15 cellular contexts compared by ENCODE assay signal in the genomic region with DNA sequence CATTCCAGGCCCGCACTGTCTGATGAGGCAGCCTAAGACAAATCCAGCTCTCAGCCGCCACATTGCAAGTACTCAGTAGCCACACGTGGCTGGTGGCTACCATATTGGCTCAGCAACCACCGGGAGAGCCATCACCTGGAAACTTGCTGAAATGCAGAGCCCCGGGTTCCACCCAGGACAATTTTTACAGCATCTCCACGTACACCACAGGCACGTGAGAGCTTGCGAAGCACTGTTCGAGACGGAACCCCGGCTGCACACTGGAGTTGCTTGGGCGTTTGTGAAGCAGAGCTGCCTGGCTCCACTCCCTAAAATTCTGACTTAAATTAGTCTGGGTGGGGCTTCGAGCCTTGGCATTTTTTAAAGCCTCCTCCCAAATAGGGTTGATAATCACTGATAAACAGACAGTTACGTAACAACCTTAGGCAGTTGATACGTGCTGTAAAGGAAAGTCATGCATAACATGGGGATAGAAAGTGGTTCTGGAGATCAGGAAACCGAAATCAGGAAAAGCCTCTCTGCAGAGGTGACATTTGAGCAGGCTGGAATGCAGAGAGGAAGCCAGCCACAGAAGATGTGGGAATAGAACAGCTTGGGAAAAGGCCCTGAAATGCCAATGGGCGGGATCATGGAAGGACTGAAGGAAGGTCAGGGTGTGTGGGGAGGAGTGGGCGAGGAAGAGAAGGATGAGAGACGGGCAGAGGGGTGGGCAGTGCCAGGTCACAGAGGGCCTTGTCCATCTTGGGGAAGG. TPM values are rescaled to one million over a fixed set of nuclear protein-coding genes. Genes with fewer than 3 reads are reported as not detected.
DNase-seq lines count a peak whose midpoint lies in the region; ATAC-seq, FAIRE-seq and TF ChIP-seq lines count a peak whose summit lies in the region.
"Had no signal": no experiment of that assay in that cellular context is flagged by ENCODE, and none has a peak within 500 bp of the region (broad histone marks: within the 10 kb centered on the region; RNA-seq: fewer than 3 reads in every experiment).

No MANE protein-coding gene starts in this region.

- H3K27ac ChIP-seq in HepG2 (ENCODE audit: extremely low read length, insufficient read depth, low read length), result no peak overlapping the region
- H3K27ac ChIP-seq in gastrocnemius medialis, result peak overlapping the region; percentile 38 to 71 (median 53)
- H3K27ac ChIP-seq: testis had no signal

- H3K36me3 ChIP-seq in HepG2 (replicated peaks in 1 of 2; ENCODE audit: control insufficient read depth in 1 of 2, insufficient read depth in 2 of 2, low read length in 2 of 2) (peaks cover 0 to 6% of the 10 kb centered on the region in 2 experiments; a peak in 3 of 5 replicates), gastrocnemius medialis (no peaks in the 10 kb centered on the region)

- peak overlapping the region; percentile 1 for H3K27ac Mint-ChIP-seq in Calu3 (ENCODE audit: unreplicated experiment)
- peak overlapping the region; percentile 76 for H3K27ac Mint-ChIP-seq in endothelial cell (ENCODE audit: unreplicated experiment)
- H3K27ac Mint-ChIP-seq: activated CD4-positive, alpha-beta memory T cell treated with anti-CD3 and anti-CD28 coated beads, Interleukin-2, amount 10 ng/mL, durations not matched to agents 7 days and 5 days; activated naive CD4-positive, alpha-beta T cell treated with anti-CD3 and anti-CD28 coated beads, Interleukin-2, amount 50 U/mL, for 24 hours had no signal

- CTCF ChIA-PET in Calu3 (lab: Charles Lee), result interaction anchor here (0.6 to 1.0 kb wide), 2 partner anchors 14 to 836 kb away, joined by 3 to 4 read pairs; no protein-coding TSS in a partner anchor
- CTCF ChIA-PET in HepG2 (lab: Yijun Ruan, JAX; ENCODE audit: low intra/inter-chr PET ratio, low total read pairs), result no interaction called here

- intact Hi-C loops in Calu3 (cut with micrococcal nuclease; ENCODE audit: unreplicated experiment), result no loop called here
- intact Hi-C loops in HepG2 (cut with micrococcal nuclease; ENCODE audit: unreplicated experiment), result no loop called here
- intact Hi-C loops in gastrocnemius medialis (cut with DNase I; ENCODE audit: low total_unique reads), result no loop called here

- H3K9me3 ChIP-seq in HepG2 (ENCODE audit: low read length) (no peaks in the 10 kb centered on the region), gastrocnemius medialis (no peaks in the 10 kb centered on the region)
- H3K9me3 ChIP-seq: testis had no signal

- H3K4me3 ChIP-seq in HepG2 (replicated peaks in 1 of 3; ENCODE audit: insufficient read depth in 1 of 3, low read depth in 2 of 3, low read length in 3 of 3), result no peak overlapping the region
- H3K4me3 ChIP-seq in gastrocnemius medialis, result no peak overlapping the region
- H3K4me3 ChIP-seq: testis had no signal

- no peaks in the 10 kb centered on the region; a peak in 1 of 5 replicates for H3K27me3 ChIP-seq in HepG2 (ENCODE audit: control insufficient read depth in 1 of 2, insufficient read depth in 2 of 2, low read length in 2 of 2)
- H3K27me3 ChIP-seq in gastrocnemius medialis, result peaks cover 0 to 5% (median 1%) of the 10 kb centered on the region in 3 donors
- H3K27me3 ChIP-seq: testis had no signal

- no peak for FAIRE-seq in HepG2 (lab: Jason Lieb, UNC)

- TF ChIP-seq RAD21 in HepG2 (CRISPR knock-in tag; IDR thresholded peaks at IDR 0.05), result no peak

- DNase-seq in Calu3, result no peak
- no peak for DNase-seq in endothelial cell (ENCODE audit: low spot score)
- DNase-seq in HepG2 (ENCODE audit: low spot score), result no peak
- DNase-seq in gastrocnemius medialis, result no peak
- DNase-seq in stimulated activated CD4-positive, alpha-beta T cell treated with anti-CD3 and anti-CD28 coated beads, Interleukin-15, amount 100 ng/mL, for 24 hours, result no peak
- DNase-seq in NOMO-1 treated with DMSO at 0.1 percent for 48 hours (lab: John Stamatoyannopoulos, UW; ENCODE audit: unreplicated experiment), result no peak
- DNase-seq in stimulated activated CD4-positive, alpha-beta T cell treated with anti-CD3 and anti-CD28 coated beads, Interleukin-2, amount 100 ng/mL, for 48 hours, result no peak
- DNase-seq in stimulated activated CD4-positive, alpha-beta T cell treated with anti-CD3 and anti-CD28 coated beads, Interleukin-4, amount 100 ng/mL, for 4 hours, result no peak
- DNase-seq: activated CD4-positive, alpha-beta memory T cell treated with anti-CD3 and anti-CD28 coated beads, Interleukin-2, amount 10 ng/mL, durations not matched to agents 7 days and 5 days; DMS79 treated with DMSO at 0.1 percent for 48 hours; NCI-H187; occipital lobe; T-helper 2 cell; testis had no signal

- H3K4me2 ChIP-seq in HepG2 (ENCODE audit: low read depth, low read length), result no peak overlapping the region

- H3K4me1 ChIP-seq in HepG2 (ENCODE audit: insufficient read depth, low read length) (peaks cover 44% of the 10 kb centered on the region), gastrocnemius medialis (peaks cover 18 to 36% of the 10 kb centered on the region in 2 donors)
- H3K4me1 ChIP-seq: testis had no signal

- 94% methylated on average over 19 of the region's 19 CpGs for WGBS in HepG2 (ENCODE audit: low lambda C conversion rate)

- TF ChIP-seq CTCF in Calu3 (IDR thresholded peaks at IDR 0.05; ENCODE audit: unreplicated experiment) (no peak), endothelial cell (IDR thresholded peaks at IDR 0.05; ENCODE audit: unreplicated experiment) (no peak), HepG2 (CRISPR knock-in tag; IDR thresholded peaks at IDR 0.05) (no peak), gastrocnemius medialis (IDR thresholded peaks at IDR 0.05 in 4 of 5, conservative IDR thresholded peaks at IDR 0.05 in 1 of 5) (no peak)

- TF ChIP-seq EP300 in HepG2 (IDR thresholded peaks at IDR 0.05; ENCODE audit: low read depth in 2 of 2, low read length in 2 of 2) (no peak), HepG2 (CRISPR knock-in tag; IDR thresholded peaks at IDR 0.05; ENCODE audit: borderline replicate concordance) (no peak)

- H2AFZ ChIP-seq in HepG2 (ENCODE audit: low read length), result no peak overlapping the region

- no peak for ATAC-seq in HepG2
- peak in 1 of 2 donors; percentile 41 for ATAC-seq in gastrocnemius medialis

- peaks cover 73% of the 10 kb centered on the region for H3K36me3 Mint-ChIP-seq in Calu3 (ENCODE audit: insufficient read depth, unreplicated experiment)
- peaks cover 4% of the 10 kb centered on the region for H3K36me3 Mint-ChIP-seq in endothelial cell (ENCODE audit: low read depth, unreplicated experiment)
- H3K36me3 Mint-ChIP-seq: activated naive CD4-positive, alpha-beta T cell treated with anti-CD3 and anti-CD28 coated beads, Interleukin-2, amount 50 U/mL, for 24 hours had no signal

- BruUV-seq in Calu3 (replicated peaks; lab: Mats Ljungman, UMichigan) (no TSS peak), HepG2 (replicated peaks; lab: Mats Ljungman, UMichigan) (no TSS peak)

- H4K20me1 ChIP-seq in HepG2 (ENCODE audit: insufficient read depth, low read length), result peaks cover 13% of the 10 kb centered on the region

- TF ChIP-seq POLR2A in HepG2 (IDR thresholded peaks at IDR 0.05; ENCODE audit: insufficient read depth in 1 of 2, low read depth in 2 of 2, low read length in 2 of 2) (no peak), gastrocnemius medialis (IDR thresholded peaks at IDR 0.05) (no peak)

- H3K27me3 Mint-ChIP-seq in Calu3 (ENCODE audit: unreplicated experiment) (no peaks in the 10 kb centered on the region), endothelial cell (ENCODE audit: unreplicated experiment) (peaks cover 10% of the 10 kb centered on the region)

- H3K4me3 Mint-ChIP-seq in Calu3 (ENCODE audit: low read depth, unreplicated experiment), result peak overlapping the region; percentile 50
- H3K4me3 Mint-ChIP-seq in endothelial cell (ENCODE audit: unreplicated experiment), result peak overlapping the region; percentile 5
- H3K4me3 Mint-ChIP-seq: activated CD4-positive, alpha-beta memory T cell treated with anti-CD3 and anti-CD28 coated beads, Interleukin-2, amount 10 ng/mL, durations not matched to agents 7 days and 5 days; activated naive CD4-positive, alpha-beta T cell treated with anti-CD3 and anti-CD28 coated beads, Interleukin-2, amount 50 U/mL, for 24 hours had no signal

- H3K4me1 Mint-ChIP-seq in Calu3 (ENCODE audit: low read depth, unreplicated experiment) (peaks cover 52% of the 10 kb centered on the region), endothelial cell (ENCODE audit: unreplicated experiment) (peaks cover 57% of the 10 kb centered on the region)

- no peak overlapping the region for H3K9ac ChIP-seq in HepG2 (ENCODE audit: insufficient read depth, low read depth, low read length)

- H3K9me3 Mint-ChIP-seq in Calu3 (ENCODE audit: low read depth, unreplicated experiment), result no peaks in the 10 kb centered on the region
- no peaks in the 10 kb centered on the region for H3K9me3 Mint-ChIP-seq in endothelial cell (ENCODE audit: unreplicated experiment)
- H3K9me3 Mint-ChIP-seq: activated CD4-positive, alpha-beta memory T cell treated with anti-CD3 and anti-CD28 coated beads, Interleukin-2, amount 10 ng/mL, durations not matched to agents 7 days and 5 days; activated naive CD4-positive, alpha-beta T cell treated with anti-CD3 and anti-CD28 coated beads, Interleukin-2, amount 50 U/mL, for 24 hours had no signal

- in situ Hi-C loops in HepG2 (cut with HindIII; ENCODE audit: extremely low pct_ligation_motif_present, low pct_unique_long_range_greater_than_20kb) (no loop called here), gastrocnemius medialis (cut with MboI; ENCODE audit: low sequenced_read_pairs in 4 of 4) (no loop called here)

- POLR2A ChIA-PET in HepG2 (lab: Yijun Ruan, JAX), result interaction anchor here (2.9 kb wide), 1 partner anchor 22 kb away, joined by 13 read pairs; no protein-coding TSS in a partner anchor

- peaks cover 51% of the 10 kb centered on the region for H3K79me2 ChIP-seq in HepG2 (ENCODE audit: insufficient read depth, low read length)

RNA-seq across cellular contexts. Expression of gene ASAP2, which starts 6.2 kb away (rescaled TPM):
- 75.1 and 78.6 TPM in 2 replicates for total RNA-seq in Calu3 (2022)
- 31.8 TPM for total RNA-seq in endothelial cell (ENCODE audit: unreplicated experiment)
- total RNA-seq in HepG2 (2016; rRNA removed; fragmentation: Illumina TruSeq; extraction: Trizol), result 7.3 and 7.5 TPM in 2 replicates
- total RNA-seq in HepG2 (2016; cell fraction: cytosol; rRNA removed; fragmentation: Illumina TruSeq; extraction: Trizol; ENCODE audit: low read depth), result 2.7 and 4.4 TPM in 2 replicates
- total RNA-seq in HepG2 (2016; cell fraction: insoluble cytoplasmic fraction; rRNA removed; fragmentation: Illumina TruSeq; extraction: Trizol), result 5.8 and 6.1 TPM in 2 replicates
- total RNA-seq in HepG2 (2016; cell fraction: membrane; rRNA removed; fragmentation: Illumina TruSeq; extraction: Trizol), result 5.3 and 5.4 TPM in 2 replicates
- 9.2 and 12.1 TPM in 2 replicates for total RNA-seq in HepG2 (2016; cell fraction: nucleus; rRNA removed; fragmentation: Illumina TruSeq; extraction: Trizol)
- 15.5 and 22.3 TPM in 2 replicates for polyA plus RNA-seq in HepG2 (2011; rRNA removed)
- 10.3 and 11.1 TPM in 2 replicates for polyA plus RNA-seq in HepG2 (2011; cell fraction: cytosol; rRNA removed)
- polyA plus RNA-seq in HepG2 (2011; cell fraction: nucleus; rRNA removed), result 23.5 and 27.0 TPM in 2 replicates
- polyA plus RNA-seq in HepG2 (2012), result 8.6 and 9.2 TPM in 2 replicates
- 0.52 and 0.53 TPM in 2 replicates for polyA plus RNA-seq in HepG2 (2016; cell fraction: cytosol; fragmentation: Illumina TruSeq; extraction: Trizol; ENCODE audit: low read depth)
- 6.8 and 8.0 TPM in 2 replicates for polyA plus RNA-seq in HepG2 (2016; cell fraction: insoluble cytoplasmic fraction; fragmentation: Illumina TruSeq; extraction: Trizol; ENCODE audit: low read depth)
- 2.2 and 2.8 TPM in 2 replicates for polyA plus RNA-seq in HepG2 (2016; cell fraction: membrane; fragmentation: Illumina TruSeq; extraction: Trizol; ENCODE audit: low read depth)
- polyA plus RNA-seq in HepG2 (2016; cell fraction: nucleus; fragmentation: Illumina TruSeq; extraction: Trizol; ENCODE audit: insufficient read depth, low read depth), result 12.8 and 15.6 TPM in 2 replicates
- polyA minus RNA-seq in HepG2 (2011; rRNA and poly(A)+ RNA removed; ENCODE audit: low replicate concordance), result 13.6 and 22.4 TPM in 2 replicates
- 14.0 and 17.7 TPM in 2 replicates for polyA minus RNA-seq in HepG2 (2011; cell fraction: cytosol; rRNA and poly(A)+ RNA removed)
- 49.2 and 56.1 TPM in 2 replicates for polyA minus RNA-seq in HepG2 (2011; cell fraction: nucleus; rRNA and poly(A)+ RNA removed)
- total RNA-seq in gastrocnemius medialis, result 1 to 10 TPM; 1.9 to 4.0 (median 3.4) TPM
